ENCODE assay signal across 22 cellular contexts in genomic region chr14:38074091-38074490, GRCh38.
DNase-seq lines count a peak whose midpoint lies in the region; ATAC-seq lines count a peak whose summit lies in the region.
"Had no signal": no experiment of that assay in that cellular context is flagged by ENCODE, and none has a peak within 500 bp of the region (broad histone marks: within the 10 kb centered on the region; RNA-seq: fewer than 3 reads in every experiment).

No MANE protein-coding gene starts in this region.

- POLR2A ChIA-PET in activated naive CD8-positive, alpha-beta T cell treated with anti-CD3 and anti-CD28 coated beads, Interleukin-2, amount 10 ng/mL, durations not matched to agents 7 days and 5 days (lab: Charles Lee) = interaction anchor here (1.0 to 1.9 kb wide), 2 partner anchors 9 to 1028 kb away, joined by 3 to 8 read pairs; partner anchors contain the start of gene SEC23A

- peak overlapping the region; percentile 65 for H3K27ac Mint-ChIP-seq in activated T-cell treated with anti-CD3 and anti-CD28 coated beads, Interleukin-2, amount 50 U/mL, for 72 hours
- H3K27ac Mint-ChIP-seq in activated naive CD8-positive, alpha-beta T cell treated with anti-CD3 and anti-CD28 coated beads, Interleukin-2, amount 10 ng/mL, durations not matched to agents 7 days and 5 days = peak overlapping the region; percentile 75
- no peak overlapping the region for H3K27ac Mint-ChIP-seq in stimulated activated effector memory CD8-positive, alpha-beta T cell treated with anti-CD3 and anti-CD28 coated beads, Interleukin-12 subunit alpha, Interleukin-12 subunit beta, amount 100 ng/mL, for 72 hours

- DNase-seq in activated T-cell treated with anti-CD3 and anti-CD28 coated beads, Interleukin-2, amount 50 U/mL, for 72 hours = no peak
- DNase-seq in activated T-cell treated with anti-CD3 and anti-CD28 coated beads, Interleukin-2, amount 50 U/mL, for 1 hour = no peak
- peak; percentile 15 for DNase-seq in M059J (ENCODE audit: low read depth)
- DNase-seq in activated naive CD8-positive, alpha-beta T cell treated with anti-CD3 and anti-CD28 coated beads, Interleukin-2, amount 10 ng/mL, durations not matched to agents 7 days and 5 days = no peak
- DNase-seq in stimulated activated effector memory CD8-positive, alpha-beta T cell treated with anti-CD3 and anti-CD28 coated beads, Interleukin-12 subunit alpha, Interleukin-12 subunit beta, amount 100 ng/mL, for 72 hours (ENCODE audit: low spot score in 2 of 2) = no peak
- DNase-seq: activated CD4-positive, alpha-beta T cell treated with anti-CD3 and anti-CD28 coated beads, Interleukin-2, amount 50 U/mL, for 1 hour; activated gamma-delta T cell; Caco-2; colonic mucosa; GDM1; NCI-H2081 treated with DMSO at 0.1 percent for 48 hours; NCI-H510A treated with DMSO at 0.1 percent for 48 hours; pancreas; SJCRH30; stimulated activated CD4-positive, alpha-beta T cell treated with anti-CD3 and anti-CD28 coated beads, Interleukin-4, amount 100 ng/mL, for 1 hour; T-helper 9 cell had no signal

- H3K4me3 Mint-ChIP-seq in activated T-cell treated with anti-CD3 and anti-CD28 coated beads, Interleukin-2, amount 50 U/mL, for 72 hours = peak overlapping the region; percentile 4 to 71
- peak overlapping the region; percentile 52 for H3K4me3 Mint-ChIP-seq in activated naive CD8-positive, alpha-beta T cell treated with anti-CD3 and anti-CD28 coated beads, Interleukin-2, amount 10 ng/mL, durations not matched to agents 7 days and 5 days
- peak overlapping the region; percentile 39 for H3K4me3 Mint-ChIP-seq in stimulated activated effector memory CD8-positive, alpha-beta T cell treated with anti-CD3 and anti-CD28 coated beads, Interleukin-12 subunit alpha, Interleukin-12 subunit beta, amount 100 ng/mL, for 72 hours
- H3K4me3 Mint-ChIP-seq: IgD-negative memory B cell had no signal

- no peaks in the 10 kb centered on the region for H3K9me3 Mint-ChIP-seq in activated T-cell treated with anti-CD3 and anti-CD28 coated beads, Interleukin-2, amount 50 U/mL, for 72 hours
- H3K9me3 Mint-ChIP-seq in activated naive CD8-positive, alpha-beta T cell treated with anti-CD3 and anti-CD28 coated beads, Interleukin-2, amount 10 ng/mL, durations not matched to agents 7 days and 5 days = no peaks in the 10 kb centered on the region
- H3K9me3 Mint-ChIP-seq in stimulated activated effector memory CD8-positive, alpha-beta T cell treated with anti-CD3 and anti-CD28 coated beads, Interleukin-12 subunit alpha, Interleukin-12 subunit beta, amount 100 ng/mL, for 72 hours = no peaks in the 10 kb centered on the region

- peak; percentile 36 to 47 for ATAC-seq in activated T-cell treated with anti-CD3 and anti-CD28 coated beads, Interleukin-2, amount 50 U/mL, for 72 hours (replicated peaks in 1 of 2)
- ATAC-seq in activated naive CD8-positive, alpha-beta T cell treated with anti-CD3 and anti-CD28 coated beads, Interleukin-2, amount 10 ng/mL, durations not matched to agents 7 days and 5 days (ENCODE audit: low read depth) = peak; percentile 15
- peak; percentile 72 for ATAC-seq in stimulated activated effector memory CD8-positive, alpha-beta T cell treated with anti-CD3 and anti-CD28 coated beads, Interleukin-12 subunit alpha, Interleukin-12 subunit beta, amount 100 ng/mL, for 72 hours
- ATAC-seq in HG02970 (IDR thresholded peaks at IDR 0.05; ENCODE audit: low FRiP score, unreplicated experiment) = no peak
- no peak for ATAC-seq in GM18520 (IDR thresholded peaks at IDR 0.05; ENCODE audit: unreplicated experiment)
- ATAC-seq in HG02763 (IDR thresholded peaks at IDR 0.05; ENCODE audit: unreplicated experiment) = no peak
- ATAC-seq: GM12878, left lobe of liver, pancreas had no signal

- peaks cover 9 to 11% of the 10 kb centered on the region in 2 donors for H3K36me3 Mint-ChIP-seq in activated T-cell treated with anti-CD3 and anti-CD28 coated beads, Interleukin-2, amount 50 U/mL, for 72 hours (ENCODE audit: insufficient read depth in 2 of 2)
- H3K36me3 Mint-ChIP-seq in activated naive CD8-positive, alpha-beta T cell treated with anti-CD3 and anti-CD28 coated beads, Interleukin-2, amount 10 ng/mL, durations not matched to agents 7 days and 5 days = peaks cover 7% of the 10 kb centered on the region
- peaks cover under 1% of the 10 kb centered on the region for H3K36me3 Mint-ChIP-seq in stimulated activated effector memory CD8-positive, alpha-beta T cell treated with anti-CD3 and anti-CD28 coated beads, Interleukin-12 subunit alpha, Interleukin-12 subunit beta, amount 100 ng/mL, for 72 hours
- H3K36me3 Mint-ChIP-seq: IgD-negative memory B cell had no signal

- H3K27me3 Mint-ChIP-seq in activated T-cell treated with anti-CD3 and anti-CD28 coated beads, Interleukin-2, amount 50 U/mL, for 72 hours (ENCODE audit: low read depth) = no peaks in the 10 kb centered on the region
- no peaks in the 10 kb centered on the region for H3K27me3 Mint-ChIP-seq in activated naive CD8-positive, alpha-beta T cell treated with anti-CD3 and anti-CD28 coated beads, Interleukin-2, amount 10 ng/mL, durations not matched to agents 7 days and 5 days
- H3K27me3 Mint-ChIP-seq: IgD-negative memory B cell had no signal

- peaks cover 74% of the 10 kb centered on the region for H3K4me1 Mint-ChIP-seq in activated T-cell treated with anti-CD3 and anti-CD28 coated beads, Interleukin-2, amount 50 U/mL, for 72 hours (ENCODE audit: low read depth)
- peaks cover 36% of the 10 kb centered on the region for H3K4me1 Mint-ChIP-seq in activated naive CD8-positive, alpha-beta T cell treated with anti-CD3 and anti-CD28 coated beads, Interleukin-2, amount 10 ng/mL, durations not matched to agents 7 days and 5 days
- peaks cover 21% of the 10 kb centered on the region for H3K4me1 Mint-ChIP-seq in stimulated activated effector memory CD8-positive, alpha-beta T cell treated with anti-CD3 and anti-CD28 coated beads, Interleukin-12 subunit alpha, Interleukin-12 subunit beta, amount 100 ng/mL, for 72 hours

Comparison
In these comparisons a context has a peak if more than half of its experiments do, and no peak if none do; other contexts are left out.
1. ATAC-seq: peak in activated T-cell treated with anti-CD3 and anti-CD28 coated beads, Interleukin-2, amount 50 U/mL, for 72 hours (2 of 2), activated naive CD8-positive, alpha-beta T cell treated with anti-CD3 and anti-CD28 coated beads, Interleukin-2, amount 10 ng/mL, durations not matched to agents 7 days and 5 days (single experiment) and stimulated activated effector memory CD8-positive, alpha-beta T cell treated with anti-CD3 and anti-CD28 coated beads, Interleukin-12 subunit alpha, Interleukin-12 subunit beta, amount 100 ng/mL, for 72 hours (single experiment); none in HG02970 (single experiment), GM18520 (single experiment) and HG02763 (single experiment).
2. Peak in every context shown above with its lines, with median percentiles within 50 percentile points of each other: H3K4me3 Mint-ChIP-seq.